Comparison of ENCODE assay signal across 8 cellular contexts in genomic region chr15:45456212-45457106, GRCh38.
DNase-seq lines count a peak whose midpoint lies in the region; ATAC-seq and TF ChIP-seq lines count a peak whose summit lies in the region.

No MANE protein-coding gene starts in this region.

- H3K27ac ChIP-seq in WERI-Rb-1, result no peak overlapping the region

- H3K27ac Mint-ChIP-seq in glutamatergic neuron (ENCODE audit: unreplicated experiment), result no peak overlapping the region

- peaks cover 7% of the 10 kb centered on the region for H3K27me3 Mint-ChIP-seq in glutamatergic neuron (ENCODE audit: unreplicated experiment)

- DNase-seq in GM13977 (ENCODE audit: low spot score) (peak; percentile 64), SIG-M5 (lab: John Stamatoyannopoulos, UW) (peak; percentile 48), activated gamma-delta T cell (lab: John Stamatoyannopoulos, UW) (peak; percentile 26), glutamatergic neuron (peak; percentile 32), smooth muscle cell of the brain vasculature (ENCODE audit: low read depth, low spot score) (peak; percentile 90), WERI-Rb-1 (no peak), NCI-H1048 (lab: John Stamatoyannopoulos, UW) (no peak)

- in situ Hi-C loops in GM13977 (cut with MboI; ENCODE audit: low pct_unique_long_range_greater_than_20kb, low sequenced_read_pairs, unreplicated experiment), result loop anchor here (10.0 kb wide), 1 partner anchor 158 kb away; no protein-coding TSS in a partner anchor

- ATAC-seq in GM19455 (IDR thresholded peaks at IDR 0.05; ENCODE audit: unreplicated experiment), result no peak

- no peak overlapping the region for H3K4me3 Mint-ChIP-seq in glutamatergic neuron (ENCODE audit: unreplicated experiment)

- H3K27me3 ChIP-seq in WERI-Rb-1 (ENCODE audit: insufficient read depth, low read depth, severe bottlenecking), result no peaks in the 10 kb centered on the region

- no peak overlapping the region for H3K4me3 ChIP-seq in WERI-Rb-1 (ENCODE audit: low read depth, low read length)

- peaks cover 2% of the 10 kb centered on the region for H3K9me3 Mint-ChIP-seq in glutamatergic neuron (ENCODE audit: unreplicated experiment)

- H3K36me3 Mint-ChIP-seq in glutamatergic neuron (ENCODE audit: unreplicated experiment), result no peaks in the 10 kb centered on the region

- no peaks in the 10 kb centered on the region for H3K36me3 ChIP-seq in WERI-Rb-1

- TF ChIP-seq CTCF in GM13977 (IDR thresholded peaks at IDR 0.05; ENCODE audit: extremely low read depth, insufficient read depth, missing control alignments) (no peak), glutamatergic neuron (IDR thresholded peaks at IDR 0.05; ENCODE audit: partially characterized antibody, unreplicated experiment) (no peak), WERI-Rb-1 (IDR thresholded peaks at IDR 0.05; ENCODE audit: low read depth, low read length) (no peak)

- peaks cover 7% of the 10 kb centered on the region for H3K9me3 ChIP-seq in WERI-Rb-1 (ENCODE audit: severe bottlenecking)

- peaks cover 11% of the 10 kb centered on the region for H3K4me1 Mint-ChIP-seq in glutamatergic neuron (ENCODE audit: low read depth, unreplicated experiment)

Comparison
In these comparisons a context has a peak if more than half of its experiments do, and no peak if none do; other contexts are left out.
1. DNase-seq: peak in GM13977 (single experiment), SIG-M5 (single experiment), activated gamma-delta T cell (single experiment), glutamatergic neuron (single experiment) and smooth muscle cell of the brain vasculature (single experiment); none in WERI-Rb-1 (single experiment) and NCI-H1048 (single experiment).